In the genomic region with DNA sequence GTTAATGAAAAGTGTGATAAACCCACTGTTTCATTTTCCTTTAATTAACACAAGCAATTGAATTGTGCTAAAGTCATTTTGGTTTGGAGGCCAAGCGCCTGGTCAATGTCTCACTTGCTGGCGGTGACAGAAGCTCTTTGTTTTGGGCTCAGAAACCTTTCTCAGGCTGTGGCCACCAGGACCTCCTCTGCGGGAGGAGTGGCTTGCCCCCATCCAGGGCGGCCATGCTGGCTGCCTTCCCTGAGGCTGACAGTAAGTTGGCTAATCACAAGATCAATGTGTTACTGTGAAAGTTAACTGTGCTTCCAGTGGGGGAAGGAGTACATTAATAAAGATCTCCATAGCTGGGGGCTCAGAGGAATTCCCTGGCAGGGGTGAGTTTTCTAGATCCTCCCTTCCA, we compare ENCODE assay signal across 20 cellular contexts.
DNase-seq lines count a peak whose midpoint lies in the region; ATAC-seq, FAIRE-seq and TF ChIP-seq lines count a peak whose summit lies in the region.
"Had no signal": no experiment of that assay in that cellular context is flagged by ENCODE, and none has a peak within 500 bp of the region (broad histone marks: within the 10 kb centered on the region; RNA-seq: fewer than 3 reads in every experiment).

No MANE protein-coding gene starts in this region.

- H3K36me3 Mint-ChIP-seq in brain, result no peaks in the 10 kb centered on the region
- H3K36me3 Mint-ChIP-seq in activated CD8-positive, alpha-beta T cell treated with anti-CD3 and anti-CD28 coated beads, Interleukin-2, amount 10 ng/mL, durations not matched to agents 7 days and 5 days (ENCODE audit: low read depth), result no peaks in the 10 kb centered on the region
- no peaks in the 10 kb centered on the region for H3K36me3 Mint-ChIP-seq in activated CD4-positive, alpha-beta memory T cell treated with anti-CD3 and anti-CD28 coated beads, Interleukin-2, amount 10 ng/mL, durations not matched to agents 7 days and 5 days (ENCODE audit: low read depth)
- H3K36me3 Mint-ChIP-seq: CD14-positive monocyte; CD4-positive, alpha-beta memory T cell had no signal

- CTCF ChIA-PET in activated CD8-positive, alpha-beta T cell treated with anti-CD3 and anti-CD28 coated beads, Interleukin-2, amount 10 ng/mL, durations not matched to agents 7 days and 5 days (lab: Charles Lee), result no interaction called here
- CTCF ChIA-PET in activated CD4-positive, alpha-beta memory T cell treated with anti-CD3 and anti-CD28 coated beads, Interleukin-2, amount 10 ng/mL, durations not matched to agents 7 days and 5 days (lab: Charles Lee), result no interaction called here

- H3K27me3 Mint-ChIP-seq in brain, result peaks cover 3% of the 10 kb centered on the region
- H3K27me3 Mint-ChIP-seq in activated CD8-positive, alpha-beta T cell treated with anti-CD3 and anti-CD28 coated beads, Interleukin-2, amount 10 ng/mL, durations not matched to agents 7 days and 5 days (ENCODE audit: low read depth), result no peaks in the 10 kb centered on the region
- no peaks in the 10 kb centered on the region for H3K27me3 Mint-ChIP-seq in activated CD4-positive, alpha-beta memory T cell treated with anti-CD3 and anti-CD28 coated beads, Interleukin-2, amount 10 ng/mL, durations not matched to agents 7 days and 5 days

- peak overlapping the region in 4 of 5 experiments; percentile 31 to 85 (median 68) for H3K27ac Mint-ChIP-seq in brain
- no peak overlapping the region for H3K27ac Mint-ChIP-seq in activated CD8-positive, alpha-beta T cell treated with anti-CD3 and anti-CD28 coated beads, Interleukin-2, amount 10 ng/mL, durations not matched to agents 7 days and 5 days
- no peak overlapping the region for H3K27ac Mint-ChIP-seq in activated CD4-positive, alpha-beta memory T cell treated with anti-CD3 and anti-CD28 coated beads, Interleukin-2, amount 10 ng/mL, durations not matched to agents 7 days and 5 days
- H3K27ac Mint-ChIP-seq: CD14-positive monocyte had no signal

- FAIRE-seq in H54 (lab: Jason Lieb, UNC), result no peak
- FAIRE-seq: A204.1, GM12878, H1, HTR-8/SVneo, K562 had no signal

- peaks cover 0 to 2% (median 0%) of the 10 kb centered on the region in 5 experiments for H3K9me3 Mint-ChIP-seq in brain
- no peaks in the 10 kb centered on the region for H3K9me3 Mint-ChIP-seq in activated CD8-positive, alpha-beta T cell treated with anti-CD3 and anti-CD28 coated beads, Interleukin-2, amount 10 ng/mL, durations not matched to agents 7 days and 5 days (ENCODE audit: insufficient read depth)
- H3K9me3 Mint-ChIP-seq in activated CD4-positive, alpha-beta memory T cell treated with anti-CD3 and anti-CD28 coated beads, Interleukin-2, amount 10 ng/mL, durations not matched to agents 7 days and 5 days, result peaks cover 6% of the 10 kb centered on the region

- DNase-seq in RPMI7951 (ENCODE audit: low read depth) (peak; percentile 7), medulla oblongata (ENCODE audit: extremely low spot score) (peak; percentile 37), pons (ENCODE audit: low spot score) (peak; percentile 17), H54 (ENCODE audit: insufficient read length, low spot score) (no peak), DMS153 treated with DMSO at 0.1 percent for 48 hours (lab: John Stamatoyannopoulos, UW; ENCODE audit: unreplicated experiment) (no peak)
- no peak for DNase-seq in activated CD8-positive, alpha-beta T cell treated with anti-CD3 and anti-CD28 coated beads, Interleukin-2, amount 10 ng/mL, durations not matched to agents 7 days and 5 days
- no peak for DNase-seq in activated CD4-positive, alpha-beta memory T cell treated with anti-CD3 and anti-CD28 coated beads, Interleukin-2, amount 10 ng/mL, durations not matched to agents 7 days and 5 days
- DNase-seq: ACHN; AML-193; CD4-positive, alpha-beta memory T cell; DMS153; DMS79 treated with DMSO at 0.1 percent for 48 hours; IMR-90 had no signal

- peaks cover 59% of the 10 kb centered on the region for H3K4me1 Mint-ChIP-seq in brain
- H3K4me1 Mint-ChIP-seq in activated CD8-positive, alpha-beta T cell treated with anti-CD3 and anti-CD28 coated beads, Interleukin-2, amount 10 ng/mL, durations not matched to agents 7 days and 5 days (ENCODE audit: low read depth), result no peaks in the 10 kb centered on the region
- no peaks in the 10 kb centered on the region for H3K4me1 Mint-ChIP-seq in activated CD4-positive, alpha-beta memory T cell treated with anti-CD3 and anti-CD28 coated beads, Interleukin-2, amount 10 ng/mL, durations not matched to agents 7 days and 5 days
- H3K4me1 Mint-ChIP-seq: CD14-positive monocyte; CD4-positive, alpha-beta memory T cell had no signal

- ATAC-seq in activated CD8-positive, alpha-beta T cell treated with anti-CD3 and anti-CD28 coated beads, Interleukin-2, amount 10 ng/mL, durations not matched to agents 7 days and 5 days, result no peak
- ATAC-seq: GM12878, K562 had no signal

- TF ChIP-seq POLR2A in H54 (IDR thresholded peaks at IDR 0.05; ENCODE audit: low read depth, low read length), result no peak

- no peak overlapping the region for H3K4me3 Mint-ChIP-seq in brain
- H3K4me3 Mint-ChIP-seq in activated CD8-positive, alpha-beta T cell treated with anti-CD3 and anti-CD28 coated beads, Interleukin-2, amount 10 ng/mL, durations not matched to agents 7 days and 5 days, result no peak overlapping the region
- H3K4me3 Mint-ChIP-seq in activated CD4-positive, alpha-beta memory T cell treated with anti-CD3 and anti-CD28 coated beads, Interleukin-2, amount 10 ng/mL, durations not matched to agents 7 days and 5 days, result no peak overlapping the region
- H3K4me3 Mint-ChIP-seq: CD14-positive monocyte; CD4-positive, alpha-beta memory T cell had no signal

- POLR2A ChIA-PET in activated CD8-positive, alpha-beta T cell treated with anti-CD3 and anti-CD28 coated beads, Interleukin-2, amount 10 ng/mL, durations not matched to agents 7 days and 5 days (lab: Charles Lee), result no interaction called here
- POLR2A ChIA-PET in activated CD4-positive, alpha-beta memory T cell treated with anti-CD3 and anti-CD28 coated beads, Interleukin-2, amount 10 ng/mL, durations not matched to agents 7 days and 5 days (lab: Charles Lee), result no interaction called here

- no peak for TF ChIP-seq CTCF in brain (conservative IDR thresholded peaks at IDR 0.05)

Comparison
In these comparisons a context has a peak if more than half of its experiments do, and no peak if none do; other contexts are left out.
1. DNase-seq: peak in RPMI7951 (single experiment), medulla oblongata (single experiment) and pons (single experiment); none in H54 (single experiment), activated CD8-positive, alpha-beta T cell treated with anti-CD3 and anti-CD28 coated beads, Interleukin-2, amount 10 ng/mL, durations not matched to agents 7 days and 5 days (single experiment), activated CD4-positive, alpha-beta memory T cell treated with anti-CD3 and anti-CD28 coated beads, Interleukin-2, amount 10 ng/mL, durations not matched to agents 7 days and 5 days (single experiment) and DMS153 treated with DMSO at 0.1 percent for 48 hours (single experiment).
2. H3K27ac Mint-ChIP-seq: peak in brain (4 of 5); none in activated CD8-positive, alpha-beta T cell treated with anti-CD3 and anti-CD28 coated beads, Interleukin-2, amount 10 ng/mL, durations not matched to agents 7 days and 5 days (single experiment) and activated CD4-positive, alpha-beta memory T cell treated with anti-CD3 and anti-CD28 coated beads, Interleukin-2, amount 10 ng/mL, durations not matched to agents 7 days and 5 days (single experiment).